Comparison of ENCODE assay signal across 15 cellular contexts in the genomic region with DNA sequence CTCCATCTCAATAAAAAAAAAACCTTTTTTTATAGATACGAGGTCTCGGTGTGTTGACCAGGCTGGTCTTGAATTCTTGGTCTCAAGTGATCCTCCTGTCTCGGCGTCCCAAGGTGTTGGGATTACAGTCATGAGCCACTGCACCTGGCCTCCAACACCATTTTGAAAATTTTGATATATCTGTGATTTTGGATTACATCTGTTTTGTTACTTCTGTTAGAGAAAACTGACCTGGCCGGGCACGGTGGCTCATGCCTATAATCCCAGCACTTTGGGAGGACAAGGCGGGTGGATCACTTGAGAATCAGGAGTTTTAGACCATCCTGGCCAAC. TPM values are rescaled to one million over a fixed set of nuclear protein-coding genes. Genes with fewer than 3 reads are reported as not detected.
DNase-seq lines count a peak whose midpoint lies in the region; ATAC-seq and TF ChIP-seq lines count a peak whose summit lies in the region.
"Had no signal": no experiment of that assay in that cellular context is flagged by ENCODE, and none has a peak within 500 bp of the region (broad histone marks: within the 10 kb centered on the region; RNA-seq: fewer than 3 reads in every experiment).

No MANE protein-coding gene starts in this region.

- H2AFZ ChIP-seq in MM.1S (ENCODE audit: low read length), result no peak overlapping the region

- H3K9ac ChIP-seq in BLaER1 (no peak overlapping the region), MM.1S (ENCODE audit: low read length) (no peak overlapping the region)

- no peaks in the 10 kb centered on the region for H3K9me3 Mint-ChIP-seq in progenitor cell of endocrine pancreas (ENCODE audit: low read depth)
- H3K9me3 Mint-ChIP-seq: CD4-positive, alpha-beta memory T cell had no signal

- no peaks in the 10 kb centered on the region for H3K36me3 ChIP-seq in BLaER1
- H3K36me3 ChIP-seq in MM.1S (replicated peaks; ENCODE audit: insufficient read depth, low read length), result no peaks in the 10 kb centered on the region

- TF ChIP-seq CTCF in MM.1S (IDR thresholded peaks at IDR 0.05; ENCODE audit: low read length) (no peak), progenitor cell of endocrine pancreas (IDR thresholded peaks at IDR 0.05; ENCODE audit: unreplicated experiment) (no peak)

- no peak overlapping the region for H3K4me3 Mint-ChIP-seq in progenitor cell of endocrine pancreas (ENCODE audit: low read depth)

- H3K4me3 ChIP-seq in BLaER1 (no peak overlapping the region), MM.1S (ENCODE audit: low read length) (no peak overlapping the region)

- peaks cover 35% of the 10 kb centered on the region for H3K4me1 Mint-ChIP-seq in progenitor cell of endocrine pancreas (ENCODE audit: low read depth)

- H3K27me3 Mint-ChIP-seq in progenitor cell of endocrine pancreas, result no peaks in the 10 kb centered on the region

- no peaks in the 10 kb centered on the region for H3K9me2 ChIP-seq in MM.1S (replicated peaks; ENCODE audit: insufficient read depth, low read length)

- H3K9me3 ChIP-seq in BLaER1 (no peaks in the 10 kb centered on the region), MM.1S (replicated peaks; ENCODE audit: insufficient read depth, low read length) (no peaks in the 10 kb centered on the region)

- H3K4me2 ChIP-seq in BLaER1 (peak overlapping the region; percentile 85), MM.1S (ENCODE audit: low read depth, low read length) (no peak overlapping the region)

- DNase-seq in MM.1S (no peak), epithelial cell of prostate (ENCODE audit: low read depth, low spot score) (no peak), progenitor cell of endocrine pancreas (ENCODE audit: low spot score, unreplicated experiment) (no peak), DMS53 treated with DMSO at 0.1 percent for 48 hours (lab: John Stamatoyannopoulos, UW; ENCODE audit: unreplicated experiment) (no peak)
- no peak for DNase-seq in stimulated activated naive CD8-positive, alpha-beta T cell treated with anti-CD3 and anti-CD28 coated beads, Interleukin-15, Interleukin-2, amounts not matched to agents 100 U/mL and 50 U/mL, for 24 hours
- DNase-seq: CD4-positive, alpha-beta memory T cell; DND-41; GF-D8; NCI-H1436 treated with DMSO at 0.1 percent for 48 hours; NCI-H2081 treated with DMSO at 0.1 percent for 48 hours; NCI-H2227 treated with DMSO at 0.1 percent for 48 hours; NCI-H524 treated with DMSO at 0.1 percent for 48 hours had no signal

- no peak for ATAC-seq in stimulated activated naive CD8-positive, alpha-beta T cell treated with anti-CD3 and anti-CD28 coated beads, Interleukin-15, Interleukin-2, amounts not matched to agents 100 U/mL and 50 U/mL, for 24 hours
- ATAC-seq in GM21825 (IDR thresholded peaks at IDR 0.05; ENCODE audit: unreplicated experiment), result no peak
- no peak for ATAC-seq in HG02642 (IDR thresholded peaks at IDR 0.05; ENCODE audit: poor library complexity, unreplicated experiment)

- 0 out of 2 replicates have a peak, but pooled peaks cover 5% of the 10 kb centered on the region for H3K27me3 ChIP-seq in BLaER1
- H3K27me3 ChIP-seq in MM.1S (replicated peaks; ENCODE audit: insufficient read depth, low read length), result no peaks in the 10 kb centered on the region; the same call in 1 of the 2 replicates

- H3K27ac ChIP-seq in BLaER1 (no peak overlapping the region), MM.1S (ENCODE audit: low read length) (peak overlapping the region; percentile 96; the same call in 1 of the 2 replicates), epithelial cell of prostate (peak overlapping the region; percentile 54)

- H3K27ac Mint-ChIP-seq in progenitor cell of endocrine pancreas, result peak overlapping the region; percentile 93

- H3K4me1 ChIP-seq in BLaER1, result peaks cover 66% of the 10 kb centered on the region
- peaks cover 42% of the 10 kb centered on the region for H3K4me1 ChIP-seq in MM.1S (ENCODE audit: low read length)

- H4K20me1 ChIP-seq in BLaER1 (peaks cover 29% of the 10 kb centered on the region; the same call in 1 of the 2 replicates), MM.1S (ENCODE audit: insufficient read depth, low read length) (no peaks in the 10 kb centered on the region)

- no peaks in the 10 kb centered on the region for H3K36me3 Mint-ChIP-seq in progenitor cell of endocrine pancreas (ENCODE audit: insufficient read depth)
- H3K36me3 Mint-ChIP-seq: CD4-positive, alpha-beta memory T cell had no signal

- H3K79me2 ChIP-seq in MM.1S (ENCODE audit: low read length), result no peaks in the 10 kb centered on the region

- peaks cover 26% of the 10 kb centered on the region for H3F3A ChIP-seq in MM.1S (ENCODE audit: insufficient read depth, low read length)

RNA-seq across cellular contexts. Expression of a gene that starts 18.6 kb away (rescaled TPM):
- 32.5 and 33.6 TPM in 2 replicates for total RNA-seq in progenitor cell of endocrine pancreas
